1 cellular context compared by ENCODE assay signal in genomic region chr19:3932931-3933810, GRCh38.
TF ChIP-seq lines count a peak whose summit lies in the region.

Gene NMRK2, plus strand, starts transcription at chr19:3933069. Its CDS starts 603 bp downstream, at chr19:3933672.

TF ChIP-seq in SK-N-SH treated with all-trans-retinoic acid at 6 μM for 48 hours, 23 proteins besides CTCF, POLR2A, EP300 and RAD21 (continued from another document):
- TF ChIP-seq TSHZ2 (CRISPR knock-in tag; IDR thresholded peaks at IDR 0.05) (no peak), ZFP3 (CRISPR knock-in tag; IDR thresholded peaks at IDR 0.05) (no peak)
